In the genomic region with DNA sequence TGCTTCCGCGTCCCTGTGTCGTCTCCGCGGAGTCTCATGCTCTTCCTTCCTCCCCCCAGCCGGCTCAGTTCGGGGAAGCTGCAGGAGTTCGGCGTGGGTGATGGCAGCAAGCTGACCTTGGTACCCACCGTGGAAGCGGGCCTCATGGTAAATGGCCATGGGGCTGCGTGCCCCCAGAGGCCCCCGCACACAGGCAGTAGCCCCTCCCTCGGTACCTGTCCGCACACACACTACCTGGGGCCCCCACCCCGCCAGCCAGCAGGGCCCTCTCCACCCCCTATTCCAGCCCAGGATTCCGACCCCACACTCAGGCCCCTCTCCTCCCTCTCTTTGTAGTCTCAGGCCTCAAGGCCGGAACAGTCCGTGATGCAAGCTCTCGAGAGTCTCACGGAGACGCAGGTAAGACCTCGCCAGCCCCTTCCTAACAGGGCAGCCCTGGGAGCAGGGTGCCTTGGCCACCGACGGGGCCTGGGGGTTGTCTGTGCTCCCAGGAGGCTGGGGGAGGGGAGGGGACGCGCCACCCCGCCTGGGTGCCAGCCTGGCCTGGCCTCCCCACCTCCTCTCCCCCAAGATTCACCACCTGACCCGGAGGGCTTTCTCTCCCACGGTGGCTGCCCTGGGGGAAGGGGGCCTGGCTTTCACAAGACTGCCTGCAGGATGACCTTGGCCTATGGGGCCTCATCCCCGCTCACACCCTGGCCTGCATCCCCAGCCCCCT, we compare ENCODE assay signal across 6 cellular contexts. TPM values are rescaled to one million over a fixed set of nuclear protein-coding genes. Genes with fewer than 3 reads are reported as not detected.
A peak's percentile ranks its signal among the peaks of the same experiment; 100 is the strongest.
DNase-seq lines count a peak whose midpoint lies in the region; ATAC-seq and TF ChIP-seq lines count a peak whose summit lies in the region.

No MANE protein-coding gene starts in this region.

- no peaks in the 10 kb centered on the region for H3K9me3 Mint-ChIP-seq in stimulated activated naive CD8-positive, alpha-beta T cell treated with anti-CD3 and anti-CD28 coated beads, Interleukin-15, Interleukin-2, amounts not matched to agents 100 ng/mL and 50 ng/mL, for 24 hours

- H3K4me1 ChIP-seq in foreskin keratinocyte: peaks cover 5% of the 10 kb centered on the region

- peak overlapping the region; percentile 80 for H3K27ac ChIP-seq in foreskin keratinocyte

- ATAC-seq in foreskin keratinocyte (no peak), GM18505 (IDR thresholded peaks at IDR 0.05; ENCODE audit: unreplicated experiment) (no peak)

- TF ChIP-seq POLR2A in GM18526 (IDR thresholded peaks at IDR 0.05; ENCODE audit: extremely low read depth, insufficient read length) (peak; percentile 58), GM18505 (IDR thresholded peaks at IDR 0.05; ENCODE audit: borderline replicate concordance, extremely low read depth, insufficient read depth, insufficient read length) (no peak)

- H3K4me3 Mint-ChIP-seq in stimulated activated naive CD8-positive, alpha-beta T cell treated with anti-CD3 and anti-CD28 coated beads, Interleukin-15, Interleukin-2, amounts not matched to agents 100 ng/mL and 50 ng/mL, for 24 hours: peak overlapping the region; percentile 94

- no peak for DNase-seq in foreskin keratinocyte
- no peak for DNase-seq in NCI-H82 treated with DMSO at 0.1 percent for 48 hours (lab: John Stamatoyannopoulos, UW; ENCODE audit: unreplicated experiment)

- peaks cover 18% of the 10 kb centered on the region for H3K4me1 Mint-ChIP-seq in stimulated activated naive CD8-positive, alpha-beta T cell treated with anti-CD3 and anti-CD28 coated beads, Interleukin-15, Interleukin-2, amounts not matched to agents 100 ng/mL and 50 ng/mL, for 24 hours (ENCODE audit: low read depth)

- peak overlapping the region; percentile 89 for H3K4me3 ChIP-seq in WI38 (ENCODE audit: low read depth, low read length)

- H3K27me3 ChIP-seq in foreskin keratinocyte: no peaks in the 10 kb centered on the region

- H3K27ac Mint-ChIP-seq in stimulated activated naive CD8-positive, alpha-beta T cell treated with anti-CD3 and anti-CD28 coated beads, Interleukin-15, Interleukin-2, amounts not matched to agents 100 ng/mL and 50 ng/mL, for 24 hours: peak overlapping the region; percentile 95

- H3K27me3 Mint-ChIP-seq in stimulated activated naive CD8-positive, alpha-beta T cell treated with anti-CD3 and anti-CD28 coated beads, Interleukin-15, Interleukin-2, amounts not matched to agents 100 ng/mL and 50 ng/mL, for 24 hours: no peaks in the 10 kb centered on the region

- TF ChIP-seq CTCF in WI38 (IDR thresholded peaks at IDR 0.05; ENCODE audit: low read depth, low read length) (no peak), foreskin keratinocyte (conservative IDR thresholded peaks at IDR 0.05) (no peak)

- peaks cover 32% of the 10 kb centered on the region for H3K36me3 Mint-ChIP-seq in stimulated activated naive CD8-positive, alpha-beta T cell treated with anti-CD3 and anti-CD28 coated beads, Interleukin-15, Interleukin-2, amounts not matched to agents 100 ng/mL and 50 ng/mL, for 24 hours (ENCODE audit: low read depth)

RNA-seq across cellular contexts. Expression of a gene that starts 3.3 kb away (rescaled TPM):
- total RNA-seq in foreskin keratinocyte: 21.3 and 24.4 TPM in 2 replicates
- 16.6 and 17.7 TPM in 2 replicates for polyA plus RNA-seq in foreskin keratinocyte

RNA-seq across cellular contexts. Expression of a gene that starts 10.1 kb away (rescaled TPM):
- 133 and 135 TPM in 2 replicates for total RNA-seq in foreskin keratinocyte
- 244 and 259 TPM in 2 replicates for polyA plus RNA-seq in foreskin keratinocyte

RNA-seq across cellular contexts. Expression of a gene that starts 13.9 kb away (rescaled TPM):
- total RNA-seq in foreskin keratinocyte: 3.0 and 3.1 TPM in 2 replicates
- polyA plus RNA-seq in foreskin keratinocyte: 2.4 TPM in 2 replicates

RNA-seq across cellular contexts. Expression of a gene that starts 17.5 kb away (rescaled TPM):
- total RNA-seq in foreskin keratinocyte: 95.4 and 99.9 TPM in 2 replicates
- 128 and 129 TPM in 2 replicates for polyA plus RNA-seq in foreskin keratinocyte

RNA-seq across cellular contexts. Expression of a gene that starts 23.7 kb away (rescaled TPM):
- 48.1 and 50.9 TPM in 2 replicates for total RNA-seq in foreskin keratinocyte
- polyA plus RNA-seq in foreskin keratinocyte: 79.6 and 91.6 TPM in 2 replicates
